ENCODE assay signal across 1 cellular context in the genomic region with DNA sequence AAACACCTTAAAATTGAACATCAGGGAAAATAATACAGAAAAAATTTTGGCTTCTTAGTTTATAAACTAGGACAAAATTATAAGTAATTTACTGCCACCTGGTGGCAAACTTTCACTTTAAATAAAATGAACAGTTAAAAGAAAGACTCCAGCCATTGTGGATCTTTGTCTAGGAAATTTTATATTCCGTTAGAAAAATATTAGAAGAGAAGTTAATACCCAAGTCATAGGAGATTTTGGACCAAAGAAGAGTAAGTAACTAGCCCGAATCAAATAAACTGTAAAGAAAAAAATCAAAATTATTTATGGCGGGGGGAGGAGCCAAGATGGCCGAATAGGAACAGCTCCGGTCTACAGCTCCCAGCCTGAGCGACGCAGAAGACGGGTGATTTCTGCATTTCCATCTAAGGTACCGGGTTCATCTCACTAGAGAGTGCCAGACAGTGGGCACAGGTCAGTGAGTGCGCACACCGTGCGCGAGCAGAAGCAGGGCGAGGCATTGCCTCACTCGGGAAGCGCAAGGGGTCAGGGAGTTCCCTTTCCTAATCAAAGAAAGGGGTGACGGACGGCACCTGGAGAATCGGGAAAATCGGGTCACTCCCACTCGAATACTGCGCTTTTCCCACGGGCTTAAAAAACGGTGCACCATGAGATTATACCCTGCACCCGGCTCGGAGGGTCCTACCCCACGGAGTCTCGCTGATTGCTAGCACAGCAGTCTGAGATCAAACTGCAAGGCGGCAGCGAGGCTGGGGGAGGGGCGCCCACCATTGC.
TF ChIP-seq lines count a peak whose summit lies in the region.

No MANE protein-coding gene starts in this region.

TF ChIP-seq in HepG2, 621 proteins besides CTCF, POLR2A, EP300 and RAD21 (continued from another document):
- TF ChIP-seq, protein P1, sequence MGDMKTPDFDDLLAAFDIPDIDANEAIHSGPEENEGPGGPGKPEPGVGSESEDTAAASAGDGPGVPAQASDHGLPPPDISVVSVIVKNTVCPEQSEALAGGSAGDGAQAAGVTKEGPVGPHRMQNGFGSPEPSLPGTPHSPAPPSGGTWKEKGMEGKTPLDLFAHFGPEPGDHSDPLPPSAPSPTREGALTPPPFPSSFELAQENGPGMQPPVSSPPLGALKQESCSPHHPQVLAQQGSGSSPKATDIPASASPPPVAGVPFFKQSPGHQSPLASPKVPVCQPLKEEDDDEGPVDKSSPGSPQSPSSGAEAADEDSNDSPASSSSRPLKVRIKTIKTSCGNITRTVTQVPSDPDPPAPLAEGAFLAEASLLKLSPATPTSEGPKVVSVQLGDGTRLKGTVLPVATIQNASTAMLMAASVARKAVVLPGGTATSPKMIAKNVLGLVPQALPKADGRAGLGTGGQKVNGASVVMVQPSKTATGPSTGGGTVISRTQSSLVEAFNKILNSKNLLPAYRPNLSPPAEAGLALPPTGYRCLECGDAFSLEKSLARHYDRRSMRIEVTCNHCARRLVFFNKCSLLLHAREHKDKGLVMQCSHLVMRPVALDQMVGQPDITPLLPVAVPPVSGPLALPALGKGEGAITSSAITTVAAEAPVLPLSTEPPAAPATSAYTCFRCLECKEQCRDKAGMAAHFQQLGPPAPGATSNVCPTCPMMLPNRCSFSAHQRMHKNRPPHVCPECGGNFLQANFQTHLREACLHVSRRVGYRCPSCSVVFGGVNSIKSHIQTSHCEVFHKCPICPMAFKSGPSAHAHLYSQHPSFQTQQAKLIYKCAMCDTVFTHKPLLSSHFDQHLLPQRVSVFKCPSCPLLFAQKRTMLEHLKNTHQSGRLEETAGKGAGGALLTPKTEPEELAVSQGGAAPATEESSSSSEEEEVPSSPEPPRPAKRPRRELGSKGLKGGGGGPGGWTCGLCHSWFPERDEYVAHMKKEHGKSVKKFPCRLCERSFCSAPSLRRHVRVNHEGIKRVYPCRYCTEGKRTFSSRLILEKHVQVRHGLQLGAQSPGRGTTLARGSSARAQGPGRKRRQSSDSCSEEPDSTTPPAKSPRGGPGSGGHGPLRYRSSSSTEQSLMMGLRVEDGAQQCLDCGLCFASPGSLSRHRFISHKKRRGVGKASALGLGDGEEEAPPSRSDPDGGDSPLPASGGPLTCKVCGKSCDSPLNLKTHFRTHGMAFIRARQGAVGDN (CRISPR knock-in tag; IDR thresholded peaks at IDR 0.05): peak; percentile 34
- TF ChIP-seq, protein P2, sequence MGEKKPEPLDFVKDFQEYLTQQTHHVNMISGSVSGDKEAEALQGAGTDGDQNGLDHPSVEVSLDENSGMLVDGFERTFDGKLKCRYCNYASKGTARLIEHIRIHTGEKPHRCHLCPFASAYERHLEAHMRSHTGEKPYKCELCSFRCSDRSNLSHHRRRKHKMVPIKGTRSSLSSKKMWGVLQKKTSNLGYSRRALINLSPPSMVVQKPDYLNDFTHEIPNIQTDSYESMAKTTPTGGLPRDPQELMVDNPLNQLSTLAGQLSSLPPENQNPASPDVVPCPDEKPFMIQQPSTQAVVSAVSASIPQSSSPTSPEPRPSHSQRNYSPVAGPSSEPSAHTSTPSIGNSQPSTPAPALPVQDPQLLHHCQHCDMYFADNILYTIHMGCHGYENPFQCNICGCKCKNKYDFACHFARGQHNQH (CRISPR knock-in tag; IDR thresholded peaks at IDR 0.05): 0 out of 2 replicates have a peak, but pooled peaks have one; percentile 20
- TF ChIP-seq, protein P3, sequence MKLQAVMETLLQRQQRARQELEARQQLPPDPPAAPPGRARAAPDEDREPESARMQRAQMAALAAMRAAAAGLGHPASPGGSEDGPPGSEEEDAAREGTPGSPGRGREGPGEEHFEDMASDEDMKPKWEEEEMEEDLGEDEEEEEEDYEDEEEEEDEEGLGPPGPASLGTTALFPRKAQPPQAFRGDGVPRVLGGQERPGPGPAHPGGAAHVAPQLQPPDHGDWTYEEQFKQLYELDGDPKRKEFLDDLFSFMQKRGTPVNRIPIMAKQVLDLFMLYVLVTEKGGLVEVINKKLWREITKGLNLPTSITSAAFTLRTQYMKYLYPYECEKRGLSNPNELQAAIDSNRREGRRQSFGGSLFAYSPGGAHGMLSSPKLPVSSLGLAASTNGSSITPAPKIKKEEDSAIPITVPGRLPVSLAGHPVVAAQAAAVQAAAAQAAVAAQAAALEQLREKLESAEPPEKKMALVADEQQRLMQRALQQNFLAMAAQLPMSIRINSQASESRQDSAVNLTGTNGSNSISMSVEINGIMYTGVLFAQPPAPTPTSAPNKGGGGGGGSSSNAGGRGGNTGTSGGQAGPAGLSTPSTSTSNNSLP (IDR thresholded peaks at IDR 0.05; ENCODE audit: low read depth, low read length): peak; percentile 11; the same call in 1 of the 2 replicates
TF ChIP-seq in HepG2: peak in this region for 4; not testable (repeated sequence) for 617.
